In the genomic region with DNA sequence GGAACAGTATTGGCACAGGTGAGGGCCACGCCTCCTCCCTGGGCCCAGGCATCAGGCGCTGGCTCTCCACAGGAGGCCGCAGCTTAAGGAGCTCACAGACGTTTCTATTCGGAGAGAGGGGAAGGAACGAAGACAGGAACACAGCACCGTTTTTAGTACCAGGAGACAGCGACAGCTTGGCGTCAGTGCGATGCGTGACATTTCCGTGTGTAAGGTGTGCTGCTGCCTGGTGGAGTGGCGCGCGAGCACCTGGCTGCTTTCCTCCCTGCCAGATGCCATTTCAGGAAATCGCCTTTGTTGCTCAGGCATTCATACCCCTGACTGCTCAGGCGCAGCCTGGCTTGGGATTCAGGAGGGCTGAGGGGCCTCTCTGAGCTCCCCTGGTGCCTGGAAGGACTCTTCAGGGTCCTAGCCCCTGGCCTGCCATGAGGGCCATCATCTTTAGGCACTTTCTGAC, we compare ENCODE assay signal across 16 cellular contexts.
DNase-seq lines count a peak whose midpoint lies in the region; ATAC-seq and TF ChIP-seq lines count a peak whose summit lies in the region.
"Had no signal": no experiment of that assay in that cellular context is flagged by ENCODE, and none has a peak within 500 bp of the region (broad histone marks: within the 10 kb centered on the region; RNA-seq: fewer than 3 reads in every experiment).

No MANE protein-coding gene starts in this region.

- no CpG with 5 or more reads among the region's 17 CpGs for WGBS in mesendoderm (ENCODE audit: extremely low coverage, insufficient coverage, low lambda C conversion rate)

- TF ChIP-seq CTCF in WTC11 (IDR thresholded peaks at IDR 0.05) (no peak), right atrium auricular region (IDR thresholded peaks at IDR 0.05) (no peak)

- H3K4me3 ChIP-seq in mesendoderm (ENCODE audit: low read length), result no peak overlapping the region
- H3K4me3 ChIP-seq in right atrium auricular region, result no peak overlapping the region
- H3K4me3 ChIP-seq: adrenal gland had no signal

- H3K4me2 ChIP-seq in mesendoderm (ENCODE audit: low read length), result peak overlapping the region; percentile 44

- H2BK120ac ChIP-seq in mesendoderm (ENCODE audit: low read depth, low read length), result no peak overlapping the region

- H3K27me3 Mint-ChIP-seq in WTC11 (ENCODE audit: low read depth), result no peaks in the 10 kb centered on the region

- peak overlapping the region; percentile 55 for H3K4me3 Mint-ChIP-seq in WTC11
- H3K4me3 Mint-ChIP-seq: activated T-cell treated with anti-CD3 and anti-CD28 coated beads, Interleukin-2, amount 50 U/mL, for 4 hours had no signal

- H3K27ac Mint-ChIP-seq in WTC11, result no peak overlapping the region

- no peaks in the 10 kb centered on the region for H3K36me3 Mint-ChIP-seq in WTC11

- no peak overlapping the region for H3K18ac ChIP-seq in mesendoderm (ENCODE audit: low read length)

- no peak overlapping the region for H3K27ac ChIP-seq in mesendoderm (ENCODE audit: low read depth, low read length)
- no peak overlapping the region for H3K27ac ChIP-seq in right atrium auricular region
- H3K27ac ChIP-seq: adrenal gland had no signal

- ATAC-seq in WTC11 (peak; percentile 88), GM21526 (IDR thresholded peaks at IDR 0.05; ENCODE audit: low FRiP score, unreplicated experiment) (no peak), SK-N-SH treated with all-trans-retinoic acid at 6 μM for 48 hours (no peak)
- ATAC-seq: activated CD4-positive, CD25-positive, alpha-beta regulatory T cell treated with anti-CD3 and anti-CD28 coated beads, Interleukin-2, amount 50 U/mL, for 24 hours; activated T-cell treated with anti-CD3 and anti-CD28 coated beads, Interleukin-2, amount 50 U/mL, for 4 hours; sciatic nerve; stimulated activated naive CD8-positive, alpha-beta T cell treated with anti-CD3 and anti-CD28 coated beads, Interleukin-15, Interleukin-2, amounts not matched to agents 100 U/mL and 50 U/mL, for 24 hours had no signal

- no peaks in the 10 kb centered on the region for H3K4me1 ChIP-seq in mesendoderm (ENCODE audit: control insufficient read depth, low read depth, low read length)
- H3K4me1 ChIP-seq in right atrium auricular region, result no peaks in the 10 kb centered on the region
- H3K4me1 ChIP-seq: adrenal gland had no signal

- H2BK15ac ChIP-seq in mesendoderm (replicated peaks; ENCODE audit: low read depth), result no peak overlapping the region

- H3K9me3 ChIP-seq in right atrium auricular region, result no peaks in the 10 kb centered on the region
- H3K9me3 ChIP-seq: adrenal gland had no signal

- no peak overlapping the region for H3K56ac ChIP-seq in mesendoderm (ENCODE audit: low read length)

- H3K27me3 ChIP-seq in mesendoderm (ENCODE audit: insufficient read depth, low read length, poor library complexity) (no peaks in the 10 kb centered on the region), right atrium auricular region (no peaks in the 10 kb centered on the region)
- H3K27me3 ChIP-seq: adrenal gland had no signal

- H3K4me1 Mint-ChIP-seq in WTC11, result peaks cover 22% of the 10 kb centered on the region

- POLR2A ChIA-PET in WTC11 (lab: Charles Lee), result interaction anchor here (1.5 to 1.6 kb wide), 2 partner anchors 14 to 34 kb away, joined by 3 to 4 read pairs; no protein-coding TSS in a partner anchor

- no peak overlapping the region for H2AK5ac ChIP-seq in mesendoderm (ENCODE audit: low read length)

- H3K79me2 ChIP-seq in mesendoderm (ENCODE audit: control insufficient read depth, insufficient read depth, low read length), result no peaks in the 10 kb centered on the region

- DNase-seq in DMS79 treated with DMSO at 0.1 percent for 48 hours (lab: John Stamatoyannopoulos, UW), result peak; percentile 86
- DNase-seq in NCI-H187 treated with DMSO at 0.1 percent for 48 hours (lab: John Stamatoyannopoulos, UW), result peak; percentile 45
- DNase-seq in WTC11 (ENCODE audit: low spot score), result peak; percentile 54
- DNase-seq in mesendoderm, result peak; percentile 43
- no peak for DNase-seq in right atrium auricular region (ENCODE audit: low spot score)
- DNase-seq in activated CD8-positive, alpha-beta memory T cell treated with anti-CD3 and anti-CD28 coated beads, Interleukin-2, amount 50 U/mL, for 4 hours, result no peak
- DNase-seq: activated T-cell treated with anti-CD3 and anti-CD28 coated beads, Interleukin-2, amount 50 U/mL, for 4 hours; adrenal gland; cortex of kidney; GOT3; kidney; stimulated activated naive CD8-positive, alpha-beta T cell treated with anti-CD3 and anti-CD28 coated beads, Interleukin-15, Interleukin-2, amounts not matched to agents 100 U/mL and 50 U/mL, for 24 hours had no signal

- H2BK5ac ChIP-seq in mesendoderm (ENCODE audit: low read length), result no peak overlapping the region

- H3K36me3 ChIP-seq in mesendoderm (ENCODE audit: control insufficient read depth, insufficient read depth, low read length) (no peaks in the 10 kb centered on the region), right atrium auricular region (no peaks in the 10 kb centered on the region)
- H3K36me3 ChIP-seq: adrenal gland had no signal

- H4K5ac ChIP-seq in mesendoderm (ENCODE audit: low read length), result no peak overlapping the region

- no peak overlapping the region for H4K8ac ChIP-seq in mesendoderm (ENCODE audit: low read depth, low read length)

- H3K9me3 Mint-ChIP-seq in WTC11, result peaks cover 2% of the 10 kb centered on the region; the same call in 1 of the 2 replicates
- H3K9me3 Mint-ChIP-seq: activated T-cell treated with anti-CD3 and anti-CD28 coated beads, Interleukin-2, amount 50 U/mL, for 4 hours had no signal

- no peak overlapping the region for H3K23ac ChIP-seq in mesendoderm (ENCODE audit: low read length)

- H3K4ac ChIP-seq in mesendoderm (ENCODE audit: low read depth, low read length), result no peak overlapping the region

- CTCF ChIA-PET in WTC11 (lab: Charles Lee), result interaction anchor here (0.5 to 1.5 kb wide), 7 partner anchors 10 to 794 kb away, joined by 3 to 7 read pairs (median 4); no protein-coding TSS in a partner anchor

- no peaks in the 10 kb centered on the region for H3K79me1 ChIP-seq in mesendoderm (ENCODE audit: low read length)

- peak overlapping the region; percentile 59 for H3K9ac ChIP-seq in mesendoderm (ENCODE audit: low read length)

TF ChIP-seq in WTC11, 78 proteins besides CTCF, POLR2A, EP300 and RAD21:
- 0 out of 2 replicates have a peak, but pooled peaks have one; percentile 28 for TF ChIP-seq CREM (CRISPR knock-in tag; IDR thresholded peaks at IDR 0.05)
- TF ChIP-seq SP1 (CRISPR knock-in tag; conservative IDR thresholded peaks at IDR 0.05), result peak; percentile 63
- TF ChIP-seq, protein P1, sequence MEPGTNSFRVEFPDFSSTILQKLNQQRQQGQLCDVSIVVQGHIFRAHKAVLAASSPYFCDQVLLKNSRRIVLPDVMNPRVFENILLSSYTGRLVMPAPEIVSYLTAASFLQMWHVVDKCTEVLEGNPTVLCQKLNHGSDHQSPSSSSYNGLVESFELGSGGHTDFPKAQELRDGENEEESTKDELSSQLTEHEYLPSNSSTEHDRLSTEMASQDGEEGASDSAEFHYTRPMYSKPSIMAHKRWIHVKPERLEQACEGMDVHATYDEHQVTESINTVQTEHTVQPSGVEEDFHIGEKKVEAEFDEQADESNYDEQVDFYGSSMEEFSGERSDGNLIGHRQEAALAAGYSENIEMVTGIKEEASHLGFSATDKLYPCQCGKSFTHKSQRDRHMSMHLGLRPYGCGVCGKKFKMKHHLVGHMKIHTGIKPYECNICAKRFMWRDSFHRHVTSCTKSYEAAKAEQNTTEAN (CRISPR knock-in tag; IDR thresholded peaks at IDR 0.05), result no peak
- no peak for TF ChIP-seq KAT7 (CRISPR knock-in tag; IDR thresholded peaks at IDR 0.05; ENCODE audit: borderline replicate concordance)
- TF ChIP-seq, protein P2, sequence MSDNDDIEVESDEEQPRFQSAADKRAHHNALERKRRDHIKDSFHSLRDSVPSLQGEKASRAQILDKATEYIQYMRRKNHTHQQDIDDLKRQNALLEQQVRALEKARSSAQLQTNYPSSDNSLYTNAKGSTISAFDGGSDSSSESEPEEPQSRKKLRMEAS (CRISPR knock-in tag; IDR thresholded peaks at IDR 0.05), result 0 out of 2 replicates have a peak, but pooled peaks have one; percentile 17
- TF ChIP-seq FOXK1 (CRISPR knock-in tag; IDR thresholded peaks at IDR 0.05), result 0 out of 2 replicates have a peak, but pooled peaks have one; percentile 36
- no peak for TF ChIP-seq RORB (CRISPR knock-in tag; IDR thresholded peaks at IDR 0.05)

TF ChIP-seq in SK-N-SH treated with all-trans-retinoic acid at 6 μM for 48 hours, 23 proteins besides CTCF, POLR2A, EP300 and RAD21:
- TF ChIP-seq PPARA (CRISPR knock-in tag; IDR thresholded peaks at IDR 0.05; ENCODE audit: borderline replicate concordance) (no peak), TCF4 (CRISPR knock-in tag; IDR thresholded peaks at IDR 0.05; ENCODE audit: borderline replicate concordance) (no peak), ZFP30 (CRISPR knock-in tag; IDR thresholded peaks at IDR 0.05) (no peak), CSDC2 (CRISPR knock-in tag; IDR thresholded peaks at IDR 0.05) (no peak), ISL1 (CRISPR knock-in tag; IDR thresholded peaks at IDR 0.05) (no peak), ZNF8 (CRISPR knock-in tag; IDR thresholded peaks at IDR 0.05) (no peak)

Comparison
In these comparisons a context has a peak if more than half of its experiments do, and no peak if none do; other contexts are left out.
1. DNase-seq: peak in DMS79 treated with DMSO at 0.1 percent for 48 hours (single experiment), NCI-H187 treated with DMSO at 0.1 percent for 48 hours (single experiment), WTC11 (single experiment) and mesendoderm (single experiment); none in right atrium auricular region (single experiment) and activated CD8-positive, alpha-beta memory T cell treated with anti-CD3 and anti-CD28 coated beads, Interleukin-2, amount 50 U/mL, for 4 hours (single experiment).